Comparison of ENCODE assay signal across 1 cellular context in the genomic region with DNA sequence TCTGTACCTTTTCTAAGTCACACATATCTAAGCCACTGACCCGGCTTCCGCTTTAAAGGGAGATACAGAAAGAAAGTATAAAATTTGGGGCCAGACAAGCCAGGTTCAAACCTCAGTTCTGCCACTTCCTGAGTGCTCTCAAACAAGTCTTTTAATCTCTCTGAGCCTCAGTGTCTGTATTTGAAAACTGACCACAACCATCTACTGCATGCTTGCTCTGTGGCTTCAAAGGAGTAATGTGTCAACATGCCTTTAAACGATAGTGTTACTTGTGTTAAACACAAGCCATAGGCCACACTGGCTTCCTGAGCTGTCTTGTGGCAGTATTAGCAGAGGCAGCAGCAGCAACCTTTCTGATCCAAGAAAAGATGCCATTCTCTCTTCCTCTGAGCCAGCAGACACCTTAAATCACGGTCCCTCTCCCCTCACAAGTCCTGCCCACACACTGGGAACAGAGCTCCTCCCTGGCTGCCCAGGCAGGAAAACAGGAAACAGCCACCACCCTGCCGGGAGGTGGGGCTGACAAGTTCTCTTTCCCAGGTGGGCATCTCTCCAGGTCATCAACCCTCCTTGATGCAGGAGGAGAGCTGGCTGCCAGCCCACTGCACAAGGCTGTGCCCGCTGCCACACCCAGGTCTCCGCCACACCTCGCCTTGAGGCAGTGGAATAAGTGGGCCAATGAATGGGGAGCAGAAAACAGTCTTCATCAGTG.
TF ChIP-seq lines count a peak whose summit lies in the region.

No MANE protein-coding gene starts in this region.

TF ChIP-seq in HepG2, 621 proteins besides CTCF, POLR2A, EP300 and RAD21 (continued from another document and continues in another):
- TF ChIP-seq ZNF619 (CRISPR knock-in tag; IDR thresholded peaks at IDR 0.05): no peak
- TF ChIP-seq, protein P1, sequence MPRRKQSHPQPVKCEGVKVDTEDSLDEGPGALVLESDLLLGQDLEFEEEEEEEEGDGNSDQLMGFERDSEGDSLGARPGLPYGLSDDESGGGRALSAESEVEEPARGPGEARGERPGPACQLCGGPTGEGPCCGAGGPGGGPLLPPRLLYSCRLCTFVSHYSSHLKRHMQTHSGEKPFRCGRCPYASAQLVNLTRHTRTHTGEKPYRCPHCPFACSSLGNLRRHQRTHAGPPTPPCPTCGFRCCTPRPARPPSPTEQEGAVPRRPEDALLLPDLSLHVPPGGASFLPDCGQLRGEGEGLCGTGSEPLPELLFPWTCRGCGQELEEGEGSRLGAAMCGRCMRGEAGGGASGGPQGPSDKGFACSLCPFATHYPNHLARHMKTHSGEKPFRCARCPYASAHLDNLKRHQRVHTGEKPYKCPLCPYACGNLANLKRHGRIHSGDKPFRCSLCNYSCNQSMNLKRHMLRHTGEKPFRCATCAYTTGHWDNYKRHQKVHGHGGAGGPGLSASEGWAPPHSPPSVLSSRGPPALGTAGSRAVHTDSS (CRISPR knock-in tag; conservative IDR thresholded peaks at IDR 0.05): no peak
- TF ChIP-seq, protein P2, sequence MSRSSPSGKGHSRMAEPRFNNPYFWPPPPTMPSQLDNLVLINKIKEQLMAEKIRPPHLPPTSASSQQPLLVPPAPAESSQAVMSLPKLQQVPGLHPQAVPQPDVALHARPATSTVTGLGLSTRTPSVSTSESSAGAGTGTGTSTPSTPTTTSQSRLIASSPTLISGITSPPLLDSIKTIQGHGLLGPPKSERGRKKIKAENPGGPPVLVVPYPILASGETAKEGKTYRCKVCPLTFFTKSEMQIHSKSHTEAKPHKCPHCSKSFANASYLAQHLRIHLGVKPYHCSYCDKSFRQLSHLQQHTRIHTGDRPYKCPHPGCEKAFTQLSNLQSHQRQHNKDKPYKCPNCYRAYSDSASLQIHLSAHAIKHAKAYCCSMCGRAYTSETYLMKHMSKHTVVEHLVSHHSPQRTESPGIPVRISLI (CRISPR knock-in tag; IDR thresholded peaks at IDR 0.05; ENCODE audit: borderline replicate concordance): no peak
- TF ChIP-seq ZKSCAN5 (CRISPR knock-in tag; IDR thresholded peaks at IDR 0.05): no peak
- no peak for TF ChIP-seq CBX1 (IDR thresholded peaks at IDR 0.05; ENCODE audit: low read depth)
- TF ChIP-seq, protein P3, sequence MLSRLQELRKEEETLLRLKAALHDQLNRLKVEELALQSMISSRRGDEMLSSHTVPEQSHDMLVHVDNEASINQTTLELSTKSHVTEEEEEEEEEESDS (CRISPR knock-in tag; IDR thresholded peaks at IDR 0.05; ENCODE audit: borderline replicate concordance): no peak
- no peak for TF ChIP-seq KLF12 (CRISPR knock-in tag; IDR thresholded peaks at IDR 0.05; ENCODE audit: borderline replicate concordance)
- peak; percentile 39; the same call in 1 of the 2 replicates for TF ChIP-seq ZSCAN9 (CRISPR knock-in tag; IDR thresholded peaks at IDR 0.05; ENCODE audit: borderline replicate concordance)
- no peak for TF ChIP-seq SOX6 (IDR thresholded peaks at IDR 0.05)
- TF ChIP-seq SOX6 (CRISPR knock-in tag; IDR thresholded peaks at IDR 0.05): peak; percentile 51; the same call in 1 of the 2 replicates
- no peak for TF ChIP-seq MYNN (CRISPR knock-in tag; IDR thresholded peaks at IDR 0.05; ENCODE audit: low read depth)
- no peak for TF ChIP-seq STAG1 (CRISPR knock-in tag; IDR thresholded peaks at IDR 0.05)
- no peak for TF ChIP-seq PCBP2 (optimal IDR thresholded peaks at IDR 0.05; ENCODE audit: low read depth, low read length, poor library complexity, severe bottlenecking)
- no peak; the same call in 1 of the 2 replicates for TF ChIP-seq ZNF788 (CRISPR knock-in tag; IDR thresholded peaks at IDR 0.05; ENCODE audit: borderline replicate concordance)
- no peak for TF ChIP-seq MEIS2 (CRISPR knock-in tag; IDR thresholded peaks at IDR 0.05)
- TF ChIP-seq, protein P4, sequence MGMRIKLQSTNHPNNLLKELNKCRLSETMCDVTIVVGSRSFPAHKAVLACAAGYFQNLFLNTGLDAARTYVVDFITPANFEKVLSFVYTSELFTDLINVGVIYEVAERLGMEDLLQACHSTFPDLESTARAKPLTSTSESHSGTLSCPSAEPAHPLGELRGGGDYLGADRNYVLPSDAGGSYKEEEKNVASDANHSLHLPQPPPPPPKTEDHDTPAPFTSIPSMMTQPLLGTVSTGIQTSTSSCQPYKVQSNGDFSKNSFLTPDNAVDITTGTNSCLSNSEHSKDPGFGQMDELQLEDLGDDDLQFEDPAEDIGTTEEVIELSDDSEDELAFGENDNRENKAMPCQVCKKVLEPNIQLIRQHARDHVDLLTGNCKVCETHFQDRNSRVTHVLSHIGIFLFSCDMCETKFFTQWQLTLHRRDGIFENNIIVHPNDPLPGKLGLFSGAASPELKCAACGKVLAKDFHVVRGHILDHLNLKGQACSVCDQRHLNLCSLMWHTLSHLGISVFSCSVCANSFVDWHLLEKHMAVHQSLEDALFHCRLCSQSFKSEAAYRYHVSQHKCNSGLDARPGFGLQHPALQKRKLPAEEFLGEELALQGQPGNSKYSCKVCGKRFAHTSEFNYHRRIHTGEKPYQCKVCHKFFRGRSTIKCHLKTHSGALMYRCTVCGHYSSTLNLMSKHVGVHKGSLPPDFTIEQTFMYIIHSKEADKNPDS (CRISPR knock-in tag; IDR thresholded peaks at IDR 0.05): no peak
- no peak for TF ChIP-seq CERS6 (CRISPR knock-in tag; IDR thresholded peaks at IDR 0.05)
- TF ChIP-seq ARID2 (CRISPR knock-in tag; IDR thresholded peaks at IDR 0.05; ENCODE audit: borderline replicate concordance): no peak
- TF ChIP-seq NCOA5 (CRISPR knock-in tag; IDR thresholded peaks at IDR 0.05): no peak
- TF ChIP-seq ZFYVE20 (CRISPR knock-in tag; IDR thresholded peaks at IDR 0.05; ENCODE audit: borderline replicate concordance, low read depth): no peak
- no peak for TF ChIP-seq SATB2 (CRISPR knock-in tag; IDR thresholded peaks at IDR 0.05)
- no peak for TF ChIP-seq ZNF674 (CRISPR knock-in tag; IDR thresholded peaks at IDR 0.05; ENCODE audit: low read depth)
- TF ChIP-seq ZNF704 (CRISPR knock-in tag; IDR thresholded peaks at IDR 0.05; ENCODE audit: borderline replicate concordance): no peak
- TF ChIP-seq ZNF317 (CRISPR knock-in tag; IDR thresholded peaks at IDR 0.05): no peak
- TF ChIP-seq, protein P5, sequence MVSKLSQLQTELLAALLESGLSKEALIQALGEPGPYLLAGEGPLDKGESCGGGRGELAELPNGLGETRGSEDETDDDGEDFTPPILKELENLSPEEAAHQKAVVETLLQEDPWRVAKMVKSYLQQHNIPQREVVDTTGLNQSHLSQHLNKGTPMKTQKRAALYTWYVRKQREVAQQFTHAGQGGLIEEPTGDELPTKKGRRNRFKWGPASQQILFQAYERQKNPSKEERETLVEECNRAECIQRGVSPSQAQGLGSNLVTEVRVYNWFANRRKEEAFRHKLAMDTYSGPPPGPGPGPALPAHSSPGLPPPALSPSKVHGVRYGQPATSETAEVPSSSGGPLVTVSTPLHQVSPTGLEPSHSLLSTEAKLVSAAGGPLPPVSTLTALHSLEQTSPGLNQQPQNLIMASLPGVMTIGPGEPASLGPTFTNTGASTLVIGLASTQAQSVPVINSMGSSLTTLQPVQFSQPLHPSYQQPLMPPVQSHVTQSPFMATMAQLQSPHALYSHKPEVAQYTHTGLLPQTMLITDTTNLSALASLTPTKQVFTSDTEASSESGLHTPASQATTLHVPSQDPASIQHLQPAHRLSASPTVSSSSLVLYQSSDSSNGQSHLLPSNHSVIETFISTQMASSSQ (IDR thresholded peaks at IDR 0.05; ENCODE audit: low read depth): no peak
- TF ChIP-seq, protein P5 (CRISPR knock-in tag; IDR thresholded peaks at IDR 0.05; ENCODE audit: borderline replicate concordance): no peak
- no peak for TF ChIP-seq ZBTB8A (CRISPR knock-in tag; IDR thresholded peaks at IDR 0.05; ENCODE audit: borderline replicate concordance, low read depth)
- no peak for TF ChIP-seq ATF3 (CRISPR knock-in tag; IDR thresholded peaks at IDR 0.05)
- TF ChIP-seq, protein P6, sequence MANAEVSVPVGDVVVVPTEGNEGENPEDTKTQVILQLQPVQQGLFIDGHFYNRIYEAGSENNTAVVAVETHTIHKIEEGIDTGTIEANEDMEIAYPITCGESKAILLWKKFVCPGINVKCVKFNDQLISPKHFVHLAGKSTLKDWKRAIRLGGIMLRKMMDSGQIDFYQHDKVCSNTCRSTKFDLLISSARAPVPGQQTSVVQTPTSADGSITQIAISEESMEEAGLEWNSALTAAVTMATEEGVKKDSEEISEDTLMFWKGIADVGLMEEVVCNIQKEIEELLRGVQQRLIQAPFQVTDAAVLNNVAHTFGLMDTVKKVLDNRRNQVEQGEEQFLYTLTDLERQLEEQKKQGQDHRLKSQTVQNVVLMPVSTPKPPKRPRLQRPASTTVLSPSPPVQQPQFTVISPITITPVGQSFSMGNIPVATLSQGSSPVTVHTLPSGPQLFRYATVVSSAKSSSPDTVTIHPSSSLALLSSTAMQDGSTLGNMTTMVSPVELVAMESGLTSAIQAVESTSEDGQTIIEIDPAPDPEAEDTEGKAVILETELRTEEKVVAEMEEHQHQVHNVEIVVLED (CRISPR knock-in tag; IDR thresholded peaks at IDR 0.05; ENCODE audit: borderline replicate concordance): no peak
- TF ChIP-seq, protein P7, sequence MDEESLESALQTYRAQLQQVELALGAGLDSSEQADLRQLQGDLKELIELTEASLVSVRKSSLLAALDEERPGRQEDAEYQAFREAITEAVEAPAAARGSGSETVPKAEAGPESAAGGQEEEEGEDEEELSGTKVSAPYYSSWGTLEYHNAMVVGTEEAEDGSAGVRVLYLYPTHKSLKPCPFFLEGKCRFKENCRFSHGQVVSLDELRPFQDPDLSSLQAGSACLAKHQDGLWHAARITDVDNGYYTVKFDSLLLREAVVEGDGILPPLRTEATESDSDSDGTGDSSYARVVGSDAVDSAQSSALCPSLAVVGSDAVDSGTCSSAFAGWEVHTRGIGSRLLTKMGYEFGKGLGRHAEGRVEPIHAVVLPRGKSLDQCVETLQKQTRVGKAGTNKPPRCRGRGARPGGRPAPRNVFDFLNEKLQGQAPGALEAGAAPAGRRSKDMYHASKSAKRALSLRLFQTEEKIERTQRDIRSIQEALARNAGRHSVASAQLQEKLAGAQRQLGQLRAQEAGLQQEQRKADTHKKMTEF (CRISPR knock-in tag; IDR thresholded peaks at IDR 0.05): peak; percentile 61; the same call in 1 of the 2 replicates
- no peak for TF ChIP-seq KDM5A (IDR thresholded peaks at IDR 0.05; ENCODE audit: borderline replicate concordance, low read length)
- no peak for TF ChIP-seq NFKBIZ (CRISPR knock-in tag; IDR thresholded peaks at IDR 0.05)
- TF ChIP-seq MXD4 (CRISPR knock-in tag; IDR thresholded peaks at IDR 0.05): 0 out of 2 replicates have a peak, but pooled peaks have one; percentile 27
- TF ChIP-seq BORCS8-MEF2B (CRISPR knock-in tag; IDR thresholded peaks at IDR 0.05): no peak
- no peak for TF ChIP-seq HOXA5 (CRISPR knock-in tag; IDR thresholded peaks at IDR 0.05)
- TF ChIP-seq ZNF264 (CRISPR knock-in tag; IDR thresholded peaks at IDR 0.05): no peak
- no peak for TF ChIP-seq ZNF563 (CRISPR knock-in tag; IDR thresholded peaks at IDR 0.05)
- no peak for TF ChIP-seq RFXAP (CRISPR knock-in tag; IDR thresholded peaks at IDR 0.05; ENCODE audit: borderline replicate concordance)
- TF ChIP-seq NBN (conservative IDR thresholded peaks at IDR 0.05): no peak
- no peak for TF ChIP-seq ZNF839 (CRISPR knock-in tag; IDR thresholded peaks at IDR 0.05; ENCODE audit: borderline replicate concordance)
- TF ChIP-seq TOPORS (CRISPR knock-in tag; IDR thresholded peaks at IDR 0.05): no peak
- no peak for TF ChIP-seq GLI4 (CRISPR knock-in tag; IDR thresholded peaks at IDR 0.05; ENCODE audit: borderline replicate concordance)
- TF ChIP-seq, protein P8, sequence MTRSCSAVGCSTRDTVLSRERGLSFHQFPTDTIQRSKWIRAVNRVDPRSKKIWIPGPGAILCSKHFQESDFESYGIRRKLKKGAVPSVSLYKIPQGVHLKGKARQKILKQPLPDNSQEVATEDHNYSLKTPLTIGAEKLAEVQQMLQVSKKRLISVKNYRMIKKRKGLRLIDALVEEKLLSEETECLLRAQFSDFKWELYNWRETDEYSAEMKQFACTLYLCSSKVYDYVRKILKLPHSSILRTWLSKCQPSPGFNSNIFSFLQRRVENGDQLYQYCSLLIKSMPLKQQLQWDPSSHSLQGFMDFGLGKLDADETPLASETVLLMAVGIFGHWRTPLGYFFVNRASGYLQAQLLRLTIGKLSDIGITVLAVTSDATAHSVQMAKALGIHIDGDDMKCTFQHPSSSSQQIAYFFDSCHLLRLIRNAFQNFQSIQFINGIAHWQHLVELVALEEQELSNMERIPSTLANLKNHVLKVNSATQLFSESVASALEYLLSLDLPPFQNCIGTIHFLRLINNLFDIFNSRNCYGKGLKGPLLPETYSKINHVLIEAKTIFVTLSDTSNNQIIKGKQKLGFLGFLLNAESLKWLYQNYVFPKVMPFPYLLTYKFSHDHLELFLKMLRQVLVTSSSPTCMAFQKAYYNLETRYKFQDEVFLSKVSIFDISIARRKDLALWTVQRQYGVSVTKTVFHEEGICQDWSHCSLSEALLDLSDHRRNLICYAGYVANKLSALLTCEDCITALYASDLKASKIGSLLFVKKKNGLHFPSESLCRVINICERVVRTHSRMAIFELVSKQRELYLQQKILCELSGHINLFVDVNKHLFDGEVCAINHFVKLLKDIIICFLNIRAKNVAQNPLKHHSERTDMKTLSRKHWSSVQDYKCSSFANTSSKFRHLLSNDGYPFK (CRISPR knock-in tag; IDR thresholded peaks at IDR 0.05; ENCODE audit: borderline replicate concordance): no peak
